In genomic region chr9:136257381-136258298, GRCh38 we compare ENCODE assay signal across 29 cellular contexts. TPM values are rescaled to one million over a fixed set of nuclear protein-coding genes. Genes with fewer than 3 reads are reported as not detected.
"Had no signal": no experiment of that assay in that cellular context is flagged by ENCODE, and none has a peak within 500 bp of the region (broad histone marks: within the 10 kb centered on the region; RNA-seq: fewer than 3 reads in every experiment).

No MANE protein-coding gene starts in this region.

- H3K9ac ChIP-seq: parathyroid adenoma had no signal

- H3K79me2 ChIP-seq: hepatocyte, parathyroid adenoma had no signal

- H3K4me3 ChIP-seq: coronary artery, hepatocyte, prostate gland, spleen, thyroid gland, upper lobe of left lung, uterus had no signal

- H3K9me3 ChIP-seq: prostate gland, spleen, thyroid gland, upper lobe of left lung, uterus had no signal

- H3K4me1 Mint-ChIP-seq: endodermal cell, naive B cell, nephron had no signal

- DNase-seq: effector CD4-positive, alpha-beta T cell; endodermal cell; foreskin melanocyte; head of caudate nucleus; kidney glomerular epithelial cell; mesendoderm; naive B cell; spleen; stimulated activated CD4-positive, alpha-beta T cell treated with anti-CD3 and anti-CD28 coated beads, Interleukin-15, amount 100 ng/mL, for 24 hours; stimulated activated CD4-positive, alpha-beta T cell treated with anti-CD3 and anti-CD28 coated beads, Interleukin-1b, Interleukin-23, amount 100 ng/mL, for 48 hours; stimulated activated CD4-positive, alpha-beta T cell treated with anti-CD3 and anti-CD28 coated beads, Interleukin-4, amount 100 ng/mL, for 24 hours; thyroid gland; uterus had no signal

- H3K9me3 Mint-ChIP-seq: endodermal cell; naive B cell; nephron; stimulated activated memory B cell treated with anti-CD40 and anti-IgM and Interleukin-4, amounts not matched to agents 10 μg/mL and 1 μg/mL and 100 μg/mL, for 72 hours had no signal

- FAIRE-seq: endothelial cell of umbilical vein had no signal

- H3K36me3 ChIP-seq: prostate gland, spleen, thyroid gland, upper lobe of left lung, uterus had no signal

- H2AFZ ChIP-seq: hepatocyte, parathyroid adenoma had no signal

- H3K4me3 Mint-ChIP-seq: endodermal cell; naive B cell; nephron; stimulated activated memory B cell treated with anti-CD40 and anti-IgM and Interleukin-4, amounts not matched to agents 10 μg/mL and 1 μg/mL and 100 μg/mL, for 72 hours had no signal

- H3K27ac Mint-ChIP-seq: endodermal cell; nephron; stimulated activated memory B cell treated with anti-CD40 and anti-IgM and Interleukin-4, amounts not matched to agents 10 μg/mL and 1 μg/mL and 100 μg/mL, for 72 hours had no signal

- H3K27me3 ChIP-seq: hepatocyte, thyroid gland, upper lobe of left lung, uterus had no signal

- ATAC-seq: sciatic nerve; stimulated activated memory B cell treated with anti-CD40 and anti-IgM and Interleukin-4, amounts not matched to agents 10 μg/mL and 1 μg/mL and 100 μg/mL, for 72 hours had no signal

- H3K4me2 ChIP-seq: hepatocyte had no signal

- H3K27ac ChIP-seq: coronary artery, hepatocyte, parathyroid adenoma, prostate gland, spleen, thyroid gland, upper lobe of left lung, uterus had no signal

- H3K4me1 ChIP-seq: parathyroid adenoma, prostate gland, thyroid gland, upper lobe of left lung, uterus had no signal

RNA-seq across cellular contexts. Expression of gene CCDC187, which starts 46.3 kb away (rescaled TPM):
- total RNA-seq: dermis microvascular lymphatic vessel endothelial cell, endothelial cell of umbilical vein, lung microvascular endothelial cell, omental fat pad, renal cortical epithelial cell had no signal
- polyA plus RNA-seq: endothelial cell of umbilical vein, esophagus, liver had no signal

RNA-seq across cellular contexts. Expression of gene LHX3, which starts 52.7 kb away (rescaled TPM):
- total RNA-seq: dermis microvascular lymphatic vessel endothelial cell, endodermal cell, endothelial cell of umbilical vein, hepatocyte, liver, lung microvascular endothelial cell, omental fat pad, renal cortical epithelial cell, sciatic nerve, skeletal muscle tissue, spleen, thyroid gland, uterus had no signal
- polyA plus RNA-seq: endothelial cell of umbilical vein, esophagus, hepatocyte, liver, spleen had no signal
